In the genomic region with DNA sequence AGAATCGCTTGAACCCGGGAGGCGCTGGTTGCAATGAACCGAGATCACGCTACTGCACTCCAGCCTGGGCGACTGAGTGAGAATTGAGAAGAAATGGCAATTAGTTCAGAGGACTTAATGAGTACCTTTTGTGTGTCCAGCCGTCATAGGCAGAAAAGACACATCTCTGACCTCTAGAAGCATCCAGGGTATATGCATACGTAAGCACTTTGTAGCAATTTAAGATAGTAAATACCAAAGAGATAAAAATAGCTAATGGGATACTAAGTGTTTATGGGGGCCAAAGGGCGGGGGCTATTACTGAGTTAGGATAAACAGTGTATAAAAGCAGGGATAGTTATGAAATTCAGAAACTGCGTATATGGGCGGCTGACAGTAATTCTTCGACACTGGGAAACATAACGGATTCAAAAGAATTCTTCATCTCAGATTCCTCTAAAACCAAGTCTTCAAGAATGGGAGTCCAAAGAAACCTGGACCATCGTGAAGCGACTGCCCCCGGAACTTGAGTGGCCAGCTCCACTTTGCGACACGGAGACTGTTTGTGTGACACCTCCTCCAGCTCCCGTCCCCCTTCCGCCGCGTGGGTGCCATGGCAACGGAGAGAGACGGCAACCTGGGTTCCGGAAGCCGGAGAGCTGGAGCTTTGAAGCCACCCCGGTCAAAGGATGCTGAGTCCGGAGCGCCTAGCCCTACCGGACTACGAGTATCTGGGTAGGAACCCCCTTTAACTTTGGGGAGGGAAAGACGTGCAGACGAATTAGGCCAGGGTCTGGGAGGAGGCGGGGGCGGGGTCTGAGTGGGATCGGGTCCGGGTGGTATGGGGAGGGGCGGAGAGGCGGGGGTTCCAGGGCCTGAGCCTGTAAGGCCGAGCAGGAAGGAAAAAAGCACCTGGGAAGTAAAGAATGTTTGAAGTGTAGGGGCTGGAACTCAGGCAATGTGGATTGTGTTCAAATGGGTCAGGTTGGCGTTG, we compare ENCODE assay signal across 8 cellular contexts. TPM values are rescaled to one million over a fixed set of nuclear protein-coding genes. Genes with fewer than 3 reads are reported as not detected.
DNase-seq lines count a peak whose midpoint lies in the region; ATAC-seq, FAIRE-seq and TF ChIP-seq lines count a peak whose summit lies in the region.

A gene with protein sequence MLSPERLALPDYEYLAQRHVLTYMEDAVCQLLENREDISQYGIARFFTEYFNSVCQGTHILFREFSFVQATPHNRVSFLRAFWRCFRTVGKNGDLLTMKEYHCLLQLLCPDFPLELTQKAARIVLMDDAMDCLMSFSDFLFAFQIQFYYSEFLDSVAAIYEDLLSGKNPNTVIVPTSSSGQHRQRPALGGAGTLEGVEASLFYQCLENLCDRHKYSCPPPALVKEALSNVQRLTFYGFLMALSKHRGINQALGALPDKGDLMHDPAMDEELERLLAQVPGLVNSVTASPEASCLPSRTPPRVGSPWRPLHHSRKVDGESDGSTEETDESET (plus strand): TSS at position 624 of the 973 bp plus-strand sequence. CDS start 45 bp downstream, at position 669.

- H3K79me1 ChIP-seq in mesenchymal stem cell (replicated peaks; ENCODE audit: low read length, poor library complexity, severe bottlenecking), result peaks cover 13% of the 10 kb centered on the region

- H3K9ac ChIP-seq in endocrine pancreas (ENCODE audit: control insufficient read depth, insufficient read depth, low read length) (peak within 1 kb of the TSS; percentile 67), mesenchymal stem cell (ENCODE audit: low read length) (peak within 1 kb of the TSS; percentile 82)

- H3K27ac Mint-ChIP-seq in CD8-positive, alpha-beta memory T cell, result peak within 1 kb of the TSS; percentile 77 to 99 (median 94)
- H3K27ac Mint-ChIP-seq in activated CD8-positive, alpha-beta memory T cell treated with anti-CD3 and anti-CD28 coated beads, Interleukin-2, amount 10 ng/mL, durations not matched to agents 7 days and 5 days, result peak within 1 kb of the TSS; percentile 84

- H3K4me1 ChIP-seq in CD8-positive, alpha-beta memory T cell (ENCODE audit: insufficient read depth, low read length), result peaks cover 12% of the 10 kb centered on the region
- no peaks in the 10 kb centered on the region for H3K4me1 ChIP-seq in endocrine pancreas (ENCODE audit: control insufficient read depth, insufficient read depth, low read length)
- H3K4me1 ChIP-seq in mesenchymal stem cell (ENCODE audit: control insufficient read depth, insufficient read depth, low read depth, low read length), result peaks cover 4% of the 10 kb centered on the region

- H3K4ac ChIP-seq in mesenchymal stem cell (ENCODE audit: low read depth in 1 of 2, low read length in 2 of 2), result no peak within 1 kb of the TSS

- H3K4me2 ChIP-seq in mesenchymal stem cell (ENCODE audit: low read length, poor library complexity, severe bottlenecking), result peak within 1 kb of the TSS; percentile 65

- H3K36me3 Mint-ChIP-seq in CD8-positive, alpha-beta memory T cell, result peaks cover 0 to 13% (median 0%) of the 10 kb centered on the region in 3 donors
- peaks cover 2% of the 10 kb centered on the region for H3K36me3 Mint-ChIP-seq in activated CD8-positive, alpha-beta memory T cell treated with anti-CD3 and anti-CD28 coated beads, Interleukin-2, amount 10 ng/mL, durations not matched to agents 7 days and 5 days

- peak within 1 kb of the TSS; percentile 44 for H2BK120ac ChIP-seq in mesenchymal stem cell (ENCODE audit: low read depth, low read length)

- POLR2A ChIA-PET in CD8-positive, alpha-beta memory T cell (lab: Charles Lee), result interaction anchor here (0.5 to 0.6 kb wide), 2 partner anchors 622 to 982 kb away, joined by 3 read pairs; no protein-coding TSS in a partner anchor

- H3K4me1 Mint-ChIP-seq in CD8-positive, alpha-beta memory T cell, result peaks cover 12 to 25% (median 23%) of the 10 kb centered on the region in 3 donors
- H3K4me1 Mint-ChIP-seq in activated CD8-positive, alpha-beta memory T cell treated with anti-CD3 and anti-CD28 coated beads, Interleukin-2, amount 10 ng/mL, durations not matched to agents 7 days and 5 days, result peaks cover 18% of the 10 kb centered on the region

- peaks cover 2 to 8% of the 10 kb centered on the region in 2 donors for H3K27me3 Mint-ChIP-seq in CD8-positive, alpha-beta memory T cell
- peaks cover 7% of the 10 kb centered on the region for H3K27me3 Mint-ChIP-seq in activated CD8-positive, alpha-beta memory T cell treated with anti-CD3 and anti-CD28 coated beads, Interleukin-2, amount 10 ng/mL, durations not matched to agents 7 days and 5 days

- peak within 1 kb of the TSS; percentile 84 to 98 (median 94) for H3K4me3 Mint-ChIP-seq in CD8-positive, alpha-beta memory T cell
- peak within 1 kb of the TSS; percentile 83 for H3K4me3 Mint-ChIP-seq in activated CD8-positive, alpha-beta memory T cell treated with anti-CD3 and anti-CD28 coated beads, Interleukin-2, amount 10 ng/mL, durations not matched to agents 7 days and 5 days

- H3K27ac ChIP-seq in CD8-positive, alpha-beta memory T cell (ENCODE audit: low read depth, low read length), result peak within 1 kb of the TSS; percentile 40
- H3K27ac ChIP-seq in mesenchymal stem cell (ENCODE audit: low read length, poor library complexity, severe bottlenecking), result peak within 1 kb of the TSS; percentile 36

- peak within 1 kb of the TSS; percentile 20 for H2AFZ ChIP-seq in mesenchymal stem cell (ENCODE audit: low read depth, low read length)

- ATAC-seq in activated CD8-positive, alpha-beta memory T cell treated with anti-CD3 and anti-CD28 coated beads, Interleukin-2, amount 10 ng/mL, durations not matched to agents 7 days and 5 days, result peak; percentile 97

- 24% methylated on average over 40 of the region's 41 CpGs for WGBS in mesenchymal stem cell

- no peaks in the 10 kb centered on the region for H3K9me3 Mint-ChIP-seq in CD8-positive, alpha-beta memory T cell
- H3K9me3 Mint-ChIP-seq in activated CD8-positive, alpha-beta memory T cell treated with anti-CD3 and anti-CD28 coated beads, Interleukin-2, amount 10 ng/mL, durations not matched to agents 7 days and 5 days (ENCODE audit: low read depth), result no peaks in the 10 kb centered on the region

- peak; percentile 73 for FAIRE-seq in HTR-8/SVneo (lab: Jason Lieb, UNC)

- no peaks in the 10 kb centered on the region for H3K9me3 ChIP-seq in CD8-positive, alpha-beta memory T cell (ENCODE audit: low read length)
- no peaks in the 10 kb centered on the region for H3K9me3 ChIP-seq in endocrine pancreas (ENCODE audit: control insufficient read depth, low read length)
- H3K9me3 ChIP-seq in mesenchymal stem cell (ENCODE audit: control insufficient read depth, low read length), result no peaks in the 10 kb centered on the region

- H4K8ac ChIP-seq in mesenchymal stem cell (ENCODE audit: low read length), result peak within 1 kb of the TSS; percentile 60

- H3K4me3 ChIP-seq in CD8-positive, alpha-beta memory T cell (ENCODE audit: low read length), result peak within 1 kb of the TSS; percentile 67
- H3K4me3 ChIP-seq in endocrine pancreas (ENCODE audit: control insufficient read depth, insufficient read depth, low read length) (peak within 1 kb of the TSS; percentile 80), mesenchymal stem cell (ENCODE audit: insufficient read depth in 1 of 2, low read depth in 1 of 2, low read length in 2 of 2) (peak within 1 kb of the TSS; percentile 77 to 82)

- H3K18ac ChIP-seq in mesenchymal stem cell (ENCODE audit: low read depth in 1 of 2, low read length in 2 of 2), result peak within 1 kb of the TSS in 1 of 2 experiments; percentile 41

- CTCF ChIA-PET in CD8-positive, alpha-beta memory T cell (lab: Charles Lee), result interaction anchor here (0.7 to 1.5 kb wide), 6 partner anchors 16 to 1165 kb away, joined by 3 to 4 read pairs (median 3); a partner anchor contains a TSS
- CTCF ChIA-PET in activated CD8-positive, alpha-beta memory T cell treated with anti-CD3 and anti-CD28 coated beads, Interleukin-2, amount 10 ng/mL, durations not matched to agents 7 days and 5 days (lab: Charles Lee), result interaction anchor here (0.6 to 2.7 kb wide), 9 partner anchors 17 to 405 kb away, joined by 3 to 12 read pairs (median 3); a partner anchor contains a TSS

- H4K91ac ChIP-seq in mesenchymal stem cell (ENCODE audit: low read length), result peak within 1 kb of the TSS; percentile 23

- H3K36me3 ChIP-seq in CD8-positive, alpha-beta memory T cell (ENCODE audit: insufficient read depth, low read length), result no peaks in the 10 kb centered on the region
- H3K36me3 ChIP-seq in endocrine pancreas (ENCODE audit: control insufficient read depth, insufficient read depth, low read length) (no peaks in the 10 kb centered on the region), mesenchymal stem cell (ENCODE audit: control insufficient read depth in 1 of 2, insufficient read depth in 2 of 2, low read depth in 1 of 2, low read length in 2 of 2) (peaks cover 0 to 6% of the 10 kb centered on the region in 2 experiments)

- no peak within 1 kb of the TSS for H2BK12ac ChIP-seq in mesenchymal stem cell (ENCODE audit: low read length in 2 of 2)

- H3K14ac ChIP-seq in mesenchymal stem cell (ENCODE audit: low read length in 2 of 2), result no peak within 1 kb of the TSS

- H3K23ac ChIP-seq in mesenchymal stem cell (ENCODE audit: low read length in 2 of 2), result no peak within 1 kb of the TSS

- no peak within 1 kb of the TSS for H2AK5ac ChIP-seq in mesenchymal stem cell (ENCODE audit: low read length, severe bottlenecking)

- H3K27me3 ChIP-seq in CD8-positive, alpha-beta memory T cell (ENCODE audit: insufficient read depth, low read length, poor library complexity, severe bottlenecking), result no peaks in the 10 kb centered on the region
- H3K27me3 ChIP-seq in endocrine pancreas (ENCODE audit: control insufficient read depth, insufficient read depth, low read length), result no peaks in the 10 kb centered on the region
- no peaks in the 10 kb centered on the region for H3K27me3 ChIP-seq in mesenchymal stem cell (ENCODE audit: control insufficient read depth in 1 of 2, insufficient read depth in 1 of 2, low read length in 2 of 2)

- TF ChIP-seq CTCF in GM20000 (IDR thresholded peaks at IDR 0.05; ENCODE audit: extremely low read depth, missing control alignments), result no peak

- H2BK15ac ChIP-seq in mesenchymal stem cell (ENCODE audit: low read depth, poor library complexity, severe bottlenecking), result peak within 1 kb of the TSS; percentile 7

- peak; percentile 85 to 95 (median 88) for DNase-seq in CD8-positive, alpha-beta memory T cell
- DNase-seq in GM20000 (ENCODE audit: low spot score) (peak; percentile 95), HTR-8/SVneo (ENCODE audit: insufficient read length, low spot score) (peak; percentile 97), NOMO-1 treated with DMSO at 0.1 percent for 48 hours (lab: John Stamatoyannopoulos, UW; ENCODE audit: unreplicated experiment) (peak; percentile 82), mesenchymal stem cell (peak; percentile 92)
- DNase-seq in activated CD8-positive, alpha-beta memory T cell treated with anti-CD3 and anti-CD28 coated beads, Interleukin-2, amount 10 ng/mL, durations not matched to agents 7 days and 5 days, result peak; percentile 97
- DNase-seq in stimulated activated CD8-positive, alpha-beta memory T cell treated with anti-CD3 and anti-CD28 coated beads, Interleukin-12 subunit alpha, Interleukin-12 subunit beta, amount 100 ng/mL, for 24 hours (ENCODE audit: extremely low read depth), result peak; percentile 88

- H2BK5ac ChIP-seq in mesenchymal stem cell (ENCODE audit: low read depth, low read length, poor library complexity, severe bottlenecking), result no peak within 1 kb of the TSS

RNA-seq across cellular contexts. Expression of the gene that starts here (rescaled TPM):
- 10 to 100 TPM; 16.9 to 18.4 TPM for total RNA-seq in CD8-positive, alpha-beta memory T cell
- polyA plus RNA-seq in CD8-positive, alpha-beta memory T cell, result 19.7 TPM
- 10 to 100 TPM; 14.5 to 18.2 TPM for total RNA-seq in activated CD8-positive, alpha-beta memory T cell treated with anti-CD3 and anti-CD28 coated beads, Interleukin-2, amount 10 ng/mL, durations not matched to agents 7 days and 5 days
- 29.3 TPM for polyA plus RNA-seq in mesenchymal stem cell (2013, experiment 1 of 2)
- 28.4 TPM for polyA plus RNA-seq in mesenchymal stem cell (2013, experiment 2 of 2)

Comparison
In these comparisons a context has a peak if more than half of its experiments do, and no peak if none do; other contexts are left out.
1. Peak in every context shown above with its lines: DNase-seq, ATAC-seq, H3K4me3 ChIP-seq and H3K27ac ChIP-seq.